In genomic region chr6:3258201-3258600, GRCh38 we compare ENCODE assay signal across 8 cellular contexts. TPM values are rescaled to one million over a fixed set of nuclear protein-coding genes. Genes with fewer than 3 reads are reported as not detected.
A peak's percentile ranks its signal among the peaks of the same experiment; 100 is the strongest.
DNase-seq lines count a peak whose midpoint lies in the region; ATAC-seq, FAIRE-seq and TF ChIP-seq lines count a peak whose summit lies in the region.

No MANE protein-coding gene starts in this region.

- H3K4me1 ChIP-seq in RWPE2 (ENCODE audit: insufficient read depth, poor library complexity, severe bottlenecking) (peaks cover 7% of the 10 kb centered on the region), esophagus (ENCODE audit: control insufficient read depth in 2 of 2, insufficient read depth in 2 of 2, low read length in 1 of 2) (peaks cover 5 to 8% of the 10 kb centered on the region in 2 donors), parathyroid adenoma (peaks cover 13% of the 10 kb centered on the region)

- H3K27ac Mint-ChIP-seq in Calu3 (ENCODE audit: unreplicated experiment) = no peak overlapping the region

- no peak overlapping the region for H3K27ac ChIP-seq in RWPE2 (ENCODE audit: poor library complexity, severe bottlenecking)
- no peak overlapping the region for H3K27ac ChIP-seq in esophagus (ENCODE audit: low read depth in 2 of 2, low read length in 1 of 2)
- no peak overlapping the region for H3K27ac ChIP-seq in parathyroid adenoma

- BruUV-seq in Calu3 (replicated peaks; lab: Mats Ljungman, UMichigan) = no TSS peak

- 51 to 52% methylated on average over 12 of the region's 12 CpGs for WGBS in esophagus, 2 donors

- DNase-seq in Calu3 (no peak), RWPE2 (ENCODE audit: low spot score) (no peak), GM19239 (ENCODE audit: insufficient read length, low spot score) (no peak)
- DNase-seq in activated naive CD4-positive, alpha-beta T cell treated with anti-CD3 and anti-CD28 coated beads, Interleukin-2, amount 50 U/mL, for 16 hours = no peak

- peaks cover 3% of the 10 kb centered on the region for H3K4me1 Mint-ChIP-seq in Calu3 (ENCODE audit: low read depth, unreplicated experiment)

- peaks cover 29% of the 10 kb centered on the region for H3K27me3 Mint-ChIP-seq in Calu3 (ENCODE audit: unreplicated experiment)

- peak overlapping the region; percentile 72 for H3K4me2 ChIP-seq in parathyroid adenoma (ENCODE audit: low read length)

- intact Hi-C loops in Calu3 (cut with micrococcal nuclease; ENCODE audit: unreplicated experiment) = no loop called here

- peak overlapping the region; percentile 94 for H3K4me3 Mint-ChIP-seq in Calu3 (ENCODE audit: low read depth, unreplicated experiment)

- TF ChIP-seq CTCF in Calu3 (IDR thresholded peaks at IDR 0.05; ENCODE audit: unreplicated experiment) (no peak), RWPE2 (IDR thresholded peaks at IDR 0.05; ENCODE audit: poor library complexity, severe bottlenecking) (no peak), parathyroid adenoma (IDR thresholded peaks at IDR 0.05) (no peak)

- peaks cover 11% of the 10 kb centered on the region for H3K36me3 Mint-ChIP-seq in Calu3 (ENCODE audit: insufficient read depth, unreplicated experiment)

- peak overlapping the region; percentile 69 for H3K4me3 ChIP-seq in RWPE2 (ENCODE audit: severe bottlenecking)
- peak overlapping the region; percentile 86 to 98 for H3K4me3 ChIP-seq in esophagus (ENCODE audit: low read depth in 1 of 2, low read length in 2 of 2)
- H3K4me3 ChIP-seq in parathyroid adenoma (ENCODE audit: low read depth, low read length) = peak overlapping the region; percentile 76

- H2AFZ ChIP-seq in parathyroid adenoma = peak overlapping the region; percentile 93

- ATAC-seq in RWPE2 (ENCODE audit: low read depth) = no peak
- ATAC-seq in HG03432 (IDR thresholded peaks at IDR 0.05; ENCODE audit: unreplicated experiment) = no peak
- ATAC-seq in GM21526 (IDR thresholded peaks at IDR 0.05; ENCODE audit: low FRiP score, unreplicated experiment) = no peak

- H3K79me2 ChIP-seq in parathyroid adenoma = peaks cover 13% of the 10 kb centered on the region

- no peaks in the 10 kb centered on the region for H3K9me3 Mint-ChIP-seq in Calu3 (ENCODE audit: low read depth, unreplicated experiment)

- no peak for FAIRE-seq in GM19239 (lab: Jason Lieb, UNC)

- no peaks in the 10 kb centered on the region for H3K9me3 ChIP-seq in RWPE2 (ENCODE audit: severe bottlenecking)
- no peaks in the 10 kb centered on the region for H3K9me3 ChIP-seq in esophagus (ENCODE audit: control insufficient read depth in 2 of 2, insufficient read depth in 1 of 2, low read depth in 1 of 2, low read length in 1 of 2)
- no peaks in the 10 kb centered on the region for H3K9me3 ChIP-seq in parathyroid adenoma (ENCODE audit: control insufficient read depth, low read length)

- H3K36me3 ChIP-seq in RWPE2 (ENCODE audit: low read depth) (peaks cover 17% of the 10 kb centered on the region), esophagus (ENCODE audit: control insufficient read depth in 2 of 2, insufficient read depth in 2 of 2, low read length in 1 of 2) (no peaks in the 10 kb centered on the region), parathyroid adenoma (ENCODE audit: control insufficient read depth, insufficient read depth, low read length) (no peaks in the 10 kb centered on the region)

- no peak overlapping the region for H3K9ac ChIP-seq in parathyroid adenoma

- H3K27me3 ChIP-seq in RWPE2 (ENCODE audit: insufficient read depth, poor library complexity, severe bottlenecking) = no peaks in the 10 kb centered on the region
- H3K27me3 ChIP-seq in esophagus (ENCODE audit: control insufficient read depth in 1 of 2, insufficient read depth in 2 of 2, low read length in 2 of 2) = no peaks in the 10 kb centered on the region
- H3K27me3 ChIP-seq in parathyroid adenoma (ENCODE audit: control insufficient read depth, insufficient read depth, low read length) = no peaks in the 10 kb centered on the region

- CTCF ChIA-PET in Calu3 (lab: Charles Lee) = interaction anchor here (0.6 kb wide), 1 partner anchor 259 kb away, joined by 3 read pairs; no protein-coding TSS in a partner anchor

RNA-seq across cellular contexts. Expression of gene PSMG4, which starts 0.5 kb away (rescaled TPM):
- total RNA-seq in Calu3 (2022) = 17.6 and 17.8 TPM in 2 replicates
- polyA plus RNA-seq in esophagus = 10 to 100 TPM; 31.6 to 33.3 TPM

RNA-seq across cellular contexts. Expression of gene TUBB2B, which starts 30.7 kb away (rescaled TPM):
- 2.5 and 3.0 TPM in 2 replicates for total RNA-seq in Calu3 (2022)
- 1 to 10 TPM; 1.6 to 8.4 TPM for polyA plus RNA-seq in esophagus
